ENCODE assay signal across 8 cellular contexts in genomic region chrX:1239681-1240142, GRCh38. TPM values are rescaled to one million over a fixed set of nuclear protein-coding genes. Genes with fewer than 3 reads are reported as not detected.
DNase-seq lines count a peak whose midpoint lies in the region; ATAC-seq and TF ChIP-seq lines count a peak whose summit lies in the region.

No MANE protein-coding gene starts in this region.

- DNase-seq in dorsolateral prefrontal cortex (peak in 7 of 10 donors; percentile 40 to 54 (median 48)), COR-L47 (lab: John Stamatoyannopoulos, UW) (no peak), brain microvascular endothelial cell (no peak)
- DNase-seq in stimulated activated CD8-positive, alpha-beta memory T cell treated with anti-CD3 and anti-CD28 coated beads, Interleukin-4, amount 100 ng/mL, for 24 hours (ENCODE audit: low read depth): peak; percentile 23

- intact Hi-C loops in dorsolateral prefrontal cortex (cut with DNase I): no loop called here

- H3K4me3 ChIP-seq in dorsolateral prefrontal cortex (no peak overlapping the region), brain microvascular endothelial cell (ENCODE audit: low read depth, low read length) (no peak overlapping the region)

- no peaks in the 10 kb centered on the region for H3K36me3 ChIP-seq in brain microvascular endothelial cell (replicated peaks)

- peak; percentile 92 for ATAC-seq in GM19351 (IDR thresholded peaks at IDR 0.05; ENCODE audit: unreplicated experiment)
- peak; percentile 64 for ATAC-seq in HG03460 (IDR thresholded peaks at IDR 0.05; ENCODE audit: unreplicated experiment)
- ATAC-seq in GM18867 (IDR thresholded peaks at IDR 0.05; ENCODE audit: unreplicated experiment): no peak
- no peak for ATAC-seq in HG02973 (IDR thresholded peaks at IDR 0.05; ENCODE audit: unreplicated experiment)

- in situ Hi-C loops in brain microvascular endothelial cell (cut with HindIII; ENCODE audit: low pct_ligation_motif_present, low sequenced_read_pairs): no loop called here

- H3K27me3 ChIP-seq in dorsolateral prefrontal cortex: peaks cover 0 to 13% (median 0%) of the 10 kb centered on the region in 45 donors
- no peaks in the 10 kb centered on the region for H3K27me3 ChIP-seq in brain microvascular endothelial cell (replicated peaks)

- TF ChIP-seq CTCF in dorsolateral prefrontal cortex (IDR thresholded peaks at IDR 0.05 in 54 of 56, conservative IDR thresholded peaks at IDR 0.05 in 2 of 56; ENCODE audit: low read depth in 1 of 56, partially characterized antibody in 56 of 56) (no peak), brain microvascular endothelial cell (IDR thresholded peaks at IDR 0.05; ENCODE audit: low read depth, low read length, missing control alignments) (no peak)

- H3K27ac ChIP-seq in dorsolateral prefrontal cortex (no peak overlapping the region), brain microvascular endothelial cell (no peak overlapping the region)

RNA-seq across cellular contexts. Expression of gene CRLF2, which starts 27.3 kb away (rescaled TPM):
- total RNA-seq in dorsolateral prefrontal cortex: under 1 TPM in 3 of 120 experiments, not detected in 117; 0.33 to 0.68 (median 0.37) TPM

RNA-seq across cellular contexts. Expression of gene CSF2RA, which starts 28.9 kb away (rescaled TPM):
- total RNA-seq in dorsolateral prefrontal cortex: 10 to 100 TPM in 42 of 120 experiments, 1 to 10 TPM in 78; 1.8 to 21.7 (median 7.9) TPM

Comparison
In these comparisons a context has a peak if more than half of its experiments do, and no peak if none do; other contexts are left out.
1. ATAC-seq: peak in GM19351 (single experiment) and HG03460 (single experiment); none in GM18867 (single experiment) and HG02973 (single experiment).
2. DNase-seq: peak in dorsolateral prefrontal cortex (7 of 10) and stimulated activated CD8-positive, alpha-beta memory T cell treated with anti-CD3 and anti-CD28 coated beads, Interleukin-4, amount 100 ng/mL, for 24 hours (single experiment); none in COR-L47 (single experiment) and brain microvascular endothelial cell (single experiment).